Comparison of ENCODE assay signal across 8 cellular contexts in genomic region chr4:54232151-54232688, GRCh38. TPM values are rescaled to one million over a fixed set of nuclear protein-coding genes. Genes with fewer than 3 reads are reported as not detected.
A peak's percentile ranks its signal among the peaks of the same experiment; 100 is the strongest.
DNase-seq lines count a peak whose midpoint lies in the region; ATAC-seq, FAIRE-seq and TF ChIP-seq lines count a peak whose summit lies in the region.

No MANE protein-coding gene starts in this region.

- H3K9me3 ChIP-seq in HUES6 (ENCODE audit: control insufficient read depth, insufficient read depth, low read depth, low read length) (0 out of 2 replicates have a peak, but pooled peaks cover 1% of the 10 kb centered on the region), endothelial cell of umbilical vein (replicated peaks; ENCODE audit: control insufficient read depth, insufficient read depth, low read length) (no peaks in the 10 kb centered on the region)
- no peaks in the 10 kb centered on the region for H3K9me3 ChIP-seq in naive thymus-derived CD4-positive, alpha-beta T cell (ENCODE audit: control insufficient read depth in 2 of 3, low read length in 3 of 3)

- H3K79me2 ChIP-seq in endothelial cell of umbilical vein (ENCODE audit: control insufficient read depth, insufficient read depth, low read length): no peaks in the 10 kb centered on the region

- intact Hi-C loops in endothelial cell of umbilical vein (cut with micrococcal nuclease): loop anchor here (2.0 to 10.0 kb wide), 10 partner anchors 430 to 1645 kb away; partner anchors contain the start of gene FIP1L1
- intact Hi-C loops in naive thymus-derived CD4-positive, alpha-beta T cell (cut with micrococcal nuclease): loop anchor here (2.0 to 10.0 kb wide), 10 partner anchors 131 to 1685 kb away; partner anchors contain the start of genes FIP1L1 (in 1 of the 2), GSX2 (in 1 of the 2) and SCFD2 (in 1 of the 2)

- POLR2A ChIA-PET in AG04449 (lab: Yijun Ruan, JAX) (interaction anchor here (0.5 to 4.1 kb wide), 8 partner anchors 300 to 924 kb away, joined by 3 to 20 read pairs (median 4); no protein-coding TSS in a partner anchor), endothelial cell of umbilical vein (lab: Charles Lee) (no interaction called here)
- POLR2A ChIA-PET in naive thymus-derived CD4-positive, alpha-beta T cell (lab: Charles Lee): no interaction called here

- H3K36me3 Mint-ChIP-seq in naive thymus-derived CD4-positive, alpha-beta T cell: peaks cover 0 to 2% (median 0%) of the 10 kb centered on the region in 5 donors

- no peaks in the 10 kb centered on the region for H3K36me3 ChIP-seq in HUES6 (ENCODE audit: control insufficient read depth, insufficient read depth, low read length)
- no peaks in the 10 kb centered on the region for H3K36me3 ChIP-seq in endothelial cell of umbilical vein (ENCODE audit: control insufficient read depth in 2 of 2, extremely low read depth in 1 of 2, insufficient read depth in 2 of 2, low read length in 2 of 2)
- no peaks in the 10 kb centered on the region for H3K36me3 ChIP-seq in naive thymus-derived CD4-positive, alpha-beta T cell (ENCODE audit: control insufficient read depth in 2 of 3, insufficient read depth in 3 of 3, low read length in 3 of 3)

- no TSS peak for BruUV-seq in endothelial cell of umbilical vein (replicated peaks; lab: Mats Ljungman, UMichigan)

- H3K27ac ChIP-seq in HUES6 (ENCODE audit: low read depth, low read length) (no peak overlapping the region), endothelial cell of umbilical vein (ENCODE audit: insufficient read depth, low read depth, low read length) (no peak overlapping the region)
- no peak overlapping the region for H3K27ac ChIP-seq in naive thymus-derived CD4-positive, alpha-beta T cell (ENCODE audit: low read depth, low read length)

- peak overlapping the region; percentile 57 for H3K4me2 ChIP-seq in endothelial cell of umbilical vein (ENCODE audit: insufficient read depth, low read length)

- dilution Hi-C loops in endothelial cell of umbilical vein (cut with MboI; ENCODE audit: extremely low pct_ligation_motif_present, low sequenced_read_pairs): no loop called here

- CTCF ChIA-PET in AG04449 (lab: Yijun Ruan, JAX) (interaction anchor here (0.5 to 7.5 kb wide), 41 partner anchors 13 to 1245 kb away, joined by 3 to 196 read pairs (median 4); partner anchors contain the start of gene CHIC2), endothelial cell of umbilical vein (lab: Charles Lee) (interaction anchor here (0.6 to 4.5 kb wide), 57 partner anchors 11 to 1857 kb away, joined by 3 to 198 read pairs (median 7); no protein-coding TSS in a partner anchor)
- CTCF ChIA-PET in naive thymus-derived CD4-positive, alpha-beta T cell (lab: Charles Lee): interaction anchor here (3.4 kb wide), 1 partner anchor 302 kb away, joined by 57 read pairs; no protein-coding TSS in a partner anchor

- H2AFZ ChIP-seq in endothelial cell of umbilical vein (ENCODE audit: low read depth, low read length): no peak overlapping the region

- peaks cover 72% of the 10 kb centered on the region for H3K27me3 ChIP-seq in HUES6 (ENCODE audit: control insufficient read depth, insufficient read depth, low read length)
- peaks cover 47 to 58% of the 10 kb centered on the region in 2 experiments for H3K27me3 ChIP-seq in endothelial cell of umbilical vein (ENCODE audit: control insufficient read depth in 2 of 2, insufficient read depth in 2 of 2, low read length in 2 of 2)
- H3K27me3 ChIP-seq in naive thymus-derived CD4-positive, alpha-beta T cell (ENCODE audit: control insufficient read depth in 2 of 2, insufficient read depth in 2 of 2, low read length in 2 of 2): peaks cover 0 to 6% of the 10 kb centered on the region in 2 donors

- H3K9ac ChIP-seq in HUES6 (ENCODE audit: low read length) (peak overlapping the region; percentile 68), endothelial cell of umbilical vein (replicated peaks; ENCODE audit: extremely low read depth, insufficient read depth, low read length) (no peak overlapping the region)

- H3K4me3 ChIP-seq in AG04449 (ENCODE audit: low read depth, low read length): peak overlapping the region; percentile 93
- peak overlapping the region; percentile 74 for H3K4me3 ChIP-seq in HUES6 (ENCODE audit: low read depth, low read length)
- peak overlapping the region in 2 of 3 experiments; percentile 29 to 35 for H3K4me3 ChIP-seq in endothelial cell of umbilical vein (replicated peaks in 1 of 3; ENCODE audit: insufficient read depth in 1 of 3, low read depth in 1 of 3, low read length in 3 of 3)
- no peak overlapping the region for H3K4me3 ChIP-seq in naive thymus-derived CD4-positive, alpha-beta T cell (ENCODE audit: low read length)

- no peaks in the 10 kb centered on the region for H4K20me1 ChIP-seq in endothelial cell of umbilical vein (replicated peaks; ENCODE audit: control insufficient read depth, extremely low read depth, insufficient read depth, low read length)

- H3K4me1 ChIP-seq in HUES6 (ENCODE audit: control insufficient read depth, insufficient read depth, low read length) (peaks cover 10% of the 10 kb centered on the region; the same call in 1 of the 2 replicates), endothelial cell of umbilical vein (ENCODE audit: control insufficient read depth, extremely low read depth, insufficient read depth, low read length) (peaks cover 32% of the 10 kb centered on the region)
- peaks cover 8 to 16% of the 10 kb centered on the region in 2 donors for H3K4me1 ChIP-seq in naive thymus-derived CD4-positive, alpha-beta T cell (ENCODE audit: control insufficient read depth in 2 of 2, insufficient read depth in 2 of 2, low read length in 2 of 2)

- H3K9me1 ChIP-seq in endothelial cell of umbilical vein (replicated peaks; ENCODE audit: control insufficient read depth, extremely low read depth, insufficient read depth, low read length): no peaks in the 10 kb centered on the region

- peak overlapping the region in 9 of 10 donors; percentile 12 to 85 (median 50) for H3K4me3 Mint-ChIP-seq in naive thymus-derived CD4-positive, alpha-beta T cell

- ATAC-seq in naive thymus-derived CD4-positive, alpha-beta T cell: no peak
- no peak for ATAC-seq in GM18520 (IDR thresholded peaks at IDR 0.05; ENCODE audit: unreplicated experiment)
- ATAC-seq in HG02588 (IDR thresholded peaks at IDR 0.05; ENCODE audit: unreplicated experiment): no peak

- TF ChIP-seq POLR2A in endothelial cell of umbilical vein (IDR thresholded peaks at IDR 0.05; ENCODE audit: low read depth, low read length): no peak

- peaks cover 16 to 42% (median 31%) of the 10 kb centered on the region in 7 donors for H3K4me1 Mint-ChIP-seq in naive thymus-derived CD4-positive, alpha-beta T cell

- DNase-seq in AG04449 (ENCODE audit: low read depth, low spot score) (no peak), endothelial cell of umbilical vein (ENCODE audit: low read depth, low spot score) (no peak), globus pallidus (ENCODE audit: low spot score) (no peak), NCI-H1048 (lab: John Stamatoyannopoulos, UW) (no peak)
- no peak for DNase-seq in naive thymus-derived CD4-positive, alpha-beta T cell

- H3K27ac Mint-ChIP-seq in naive thymus-derived CD4-positive, alpha-beta T cell: peak overlapping the region in 1 of 9 donors; percentile 23

- TF ChIP-seq CTCF in AG04449 (IDR thresholded peaks at IDR 0.05; ENCODE audit: insufficient read depth, low read length, missing control alignments) (no peak), endothelial cell of umbilical vein (IDR thresholded peaks at IDR 0.05; ENCODE audit: extremely low read depth in 1 of 2, insufficient read depth in 1 of 2, low read depth in 1 of 2, low read length in 2 of 2) (no peak)

- no peak for FAIRE-seq in endothelial cell of umbilical vein (lab: Jason Lieb, UNC)

- H3K9me3 Mint-ChIP-seq in naive thymus-derived CD4-positive, alpha-beta T cell: no peaks in the 10 kb centered on the region

- peaks cover 37 to 81% (median 67%) of the 10 kb centered on the region in 5 donors for H3K27me3 Mint-ChIP-seq in naive thymus-derived CD4-positive, alpha-beta T cell

TF ChIP-seq in endothelial cell of umbilical vein, 7 proteins besides CTCF, POLR2A, EP300 and RAD21:
- TF ChIP-seq EZH2 (IDR thresholded peaks at IDR 0.05; ENCODE audit: borderline replicate concordance, low read depth, low read length, severe bottlenecking) (peak; percentile 52), MAX (IDR thresholded peaks at IDR 0.05; ENCODE audit: insufficient read depth, insufficient read length) (no peak)

RNA-seq across cellular contexts. Expression of gene PDGFRA, which starts 3.1 kb away (rescaled TPM):
- 0.48 and 0.55 TPM in 2 replicates for total RNA-seq in endothelial cell of umbilical vein
- 0.14 and 0.19 TPM in 2 replicates for polyA plus RNA-seq in endothelial cell of umbilical vein
- 0.22 and 0.47 TPM in 2 replicates for polyA plus RNA-seq in endothelial cell of umbilical vein (2011; cell fraction: cytosol; rRNA removed)
- polyA plus RNA-seq in endothelial cell of umbilical vein (2011; cell fraction: nucleus; rRNA removed): 1.0 and 1.5 TPM in 2 replicates
- 0.35 and 0.40 TPM in 2 replicates for polyA plus RNA-seq in endothelial cell of umbilical vein (2012)
- 0.27 and 4.0 TPM in 2 replicates for polyA minus RNA-seq in endothelial cell of umbilical vein
- not detected for polyA minus RNA-seq in endothelial cell of umbilical vein (2011; cell fraction: cytosol; rRNA and poly(A)+ RNA removed)
- polyA minus RNA-seq in endothelial cell of umbilical vein (2011; cell fraction: nucleus; rRNA and poly(A)+ RNA removed): 1.4 and 3.8 TPM in 2 replicates
- total RNA-seq in naive thymus-derived CD4-positive, alpha-beta T cell: 1 to 10 TPM in 1 of 5 experiments, not detected in 4; 1.9 TPM
- polyA plus RNA-seq in naive thymus-derived CD4-positive, alpha-beta T cell: not detected
